Comparison of ENCODE assay signal across 1 cellular context in the genomic region with DNA sequence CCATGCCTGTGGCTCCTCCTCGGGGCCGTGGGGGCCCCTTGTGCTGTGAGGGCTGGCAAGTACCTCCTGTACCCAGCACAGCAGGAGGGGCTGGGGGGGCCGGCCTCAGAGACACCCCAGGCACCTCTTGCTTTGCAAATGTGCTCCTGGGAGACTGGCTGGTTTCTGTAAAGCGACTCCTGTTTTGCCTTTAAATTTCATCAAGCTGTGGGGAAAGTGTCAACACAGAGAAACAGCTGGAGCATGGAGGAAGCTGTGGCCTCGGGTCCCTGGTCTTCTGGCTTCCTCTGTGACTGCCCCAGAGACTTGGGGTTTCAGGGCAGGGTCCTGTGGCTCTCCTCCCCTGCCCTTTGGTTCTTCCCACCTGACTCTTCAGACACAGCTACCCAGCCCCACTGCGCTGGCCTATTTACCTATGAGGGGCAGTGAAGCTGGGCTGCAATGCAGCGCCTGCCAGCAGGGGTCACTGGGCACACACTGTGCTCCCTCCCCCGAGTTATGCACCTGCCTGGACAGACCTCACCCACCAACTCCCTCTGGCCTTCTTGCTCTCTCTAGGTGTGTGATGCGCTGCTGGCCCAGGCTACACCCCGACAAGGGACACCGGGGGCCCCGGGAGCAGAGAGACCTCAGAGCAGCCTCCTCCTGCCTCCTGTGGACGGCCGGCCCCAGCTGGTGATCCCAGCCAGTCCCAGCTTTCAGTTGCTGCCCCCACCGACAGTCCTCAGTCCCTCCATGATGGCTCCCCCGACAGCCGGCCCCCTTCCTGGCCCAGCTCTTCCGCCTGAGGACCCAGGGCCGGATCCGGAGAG.
TF ChIP-seq lines count a peak whose summit lies in the region.

No MANE protein-coding gene starts in this region.

TF ChIP-seq in H1, 55 proteins besides CTCF, POLR2A, EP300 and RAD21:
- TF ChIP-seq KDM1A (IDR thresholded peaks at IDR 0.05; ENCODE audit: borderline replicate concordance, low read length) (0 out of 2 replicates have a peak, but pooled peaks have one; percentile 20), CEBPB (IDR thresholded peaks at IDR 0.05; ENCODE audit: low read depth, low read length) (no peak)
